In the genomic region with DNA sequence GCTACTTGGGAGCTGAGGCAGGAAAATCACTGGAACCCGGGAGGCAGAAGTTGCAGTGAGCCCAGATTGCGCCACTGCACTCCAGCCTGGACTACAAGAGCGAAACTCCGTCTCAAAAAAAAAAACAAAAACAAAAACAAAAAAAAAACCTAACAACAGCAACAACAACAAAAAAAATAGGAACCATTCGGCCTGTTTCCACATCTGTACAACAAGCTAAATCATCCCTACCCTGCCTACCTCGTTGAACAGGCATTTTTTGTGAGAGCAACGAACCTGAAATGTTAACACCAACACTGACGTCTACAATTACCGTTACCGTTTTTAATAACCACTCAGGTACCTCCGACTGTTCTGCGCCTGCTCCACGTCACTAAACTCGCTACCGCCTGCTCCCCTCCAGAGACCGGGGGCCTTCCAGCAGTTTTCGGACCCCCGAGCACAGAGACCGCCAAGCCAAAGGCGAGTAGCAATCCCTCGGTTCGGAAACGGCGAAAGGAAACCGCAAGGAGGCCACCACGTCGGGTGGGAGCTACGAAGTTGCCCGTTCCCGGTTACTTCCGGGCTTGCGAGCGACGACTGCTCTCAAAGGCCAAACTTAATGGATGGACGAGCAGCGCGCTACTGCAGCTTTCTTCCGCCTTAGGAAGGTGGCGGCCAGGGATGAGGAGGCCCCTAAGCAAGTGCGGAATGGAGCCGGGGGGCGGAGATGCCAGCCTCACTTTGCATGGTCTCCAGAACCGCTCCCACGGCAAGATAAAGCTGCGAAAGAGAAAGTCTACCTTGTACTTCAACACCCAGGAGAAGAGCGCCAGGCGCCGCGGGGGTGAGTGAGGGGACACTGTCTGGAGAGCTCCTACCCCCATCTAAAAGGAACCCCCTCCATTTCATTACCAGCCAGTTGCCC, we compare ENCODE assay signal across 7 cellular contexts. TPM values are rescaled to one million over a fixed set of nuclear protein-coding genes. Genes with fewer than 3 reads are reported as not detected.
DNase-seq lines count a peak whose midpoint lies in the region; ATAC-seq, FAIRE-seq and TF ChIP-seq lines count a peak whose summit lies in the region.

TSS of gene PIGB (plus strand) at position 635 of the 907 bp plus-strand sequence. CDS start at position 664, 29 bp downstream.
A gene with protein sequence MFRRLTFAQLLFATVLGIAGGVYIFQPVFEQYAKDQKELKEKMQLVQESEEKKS (minus strand): TSS at position 536 of the 907 bp plus-strand sequence. CDS start 1,331 bp downstream, outside the sequence.

- peaks cover 2% of the 10 kb centered on the region for H3K36me3 Mint-ChIP-seq in astrocyte (ENCODE audit: low read depth, unreplicated experiment)

- peak within 1 kb of the TSS; percentile 96 for H3K27ac ChIP-seq in astrocyte (ENCODE audit: low read depth, low read length)

- peaks cover 6% of the 10 kb centered on the region for H3K4me1 Mint-ChIP-seq in astrocyte (ENCODE audit: low read depth, unreplicated experiment)

- no peaks in the 10 kb centered on the region for H3K27me3 ChIP-seq in astrocyte (ENCODE audit: insufficient read depth, low read length)

- H3K4me3 ChIP-seq in astrocyte (ENCODE audit: insufficient read depth, low read depth, low read length) (peak within 1 kb of the TSS; percentile 100), retinal pigment epithelial cell (ENCODE audit: low read length) (peak within 1 kb of the TSS; percentile 97)

- H3K4me3 Mint-ChIP-seq in astrocyte (ENCODE audit: unreplicated experiment) = peak within 1 kb of the TSS; percentile 96

- H2AFZ ChIP-seq in astrocyte (ENCODE audit: low read depth, low read length) = peak within 1 kb of the TSS; percentile 99

- H4K20me1 ChIP-seq in astrocyte (ENCODE audit: insufficient read depth, low read length) = no peaks in the 10 kb centered on the region

- peaks cover 2% of the 10 kb centered on the region for H3K9me3 Mint-ChIP-seq in astrocyte (ENCODE audit: unreplicated experiment)

- H3K27ac Mint-ChIP-seq in astrocyte (ENCODE audit: unreplicated experiment) = peak within 1 kb of the TSS; percentile 98

- FAIRE-seq in GM18507 (lab: Jason Lieb, UNC) (peak; percentile 87), astrocyte (lab: Jason Lieb, UNC) (no peak)

- H3K4me2 ChIP-seq in astrocyte (ENCODE audit: low read length) = peak within 1 kb of the TSS; percentile 87

- H3K36me3 ChIP-seq in astrocyte (ENCODE audit: insufficient read depth, low read length) = no peaks in the 10 kb centered on the region

- H3K27me3 Mint-ChIP-seq in astrocyte (ENCODE audit: low read depth, unreplicated experiment) = no peaks in the 10 kb centered on the region

- H3K79me2 ChIP-seq in astrocyte (ENCODE audit: insufficient read depth, low read length) = peaks cover 42% of the 10 kb centered on the region

- H3K4me1 ChIP-seq in astrocyte (ENCODE audit: insufficient read depth, low read length) = peaks cover 15% of the 10 kb centered on the region

- TF ChIP-seq CTCF in astrocyte (IDR thresholded peaks at IDR 0.05; ENCODE audit: insufficient read depth, low read depth, low read length) = no peak
- peak; percentile 2 for TF ChIP-seq CTCF in retinal pigment epithelial cell (conservative IDR thresholded peaks at IDR 0.05; ENCODE audit: low read depth, low read length)

- peak; percentile 93 for ATAC-seq in HG02970 (IDR thresholded peaks at IDR 0.05; ENCODE audit: low FRiP score, unreplicated experiment)

- H3K9ac ChIP-seq in astrocyte (ENCODE audit: low read length) = peak within 1 kb of the TSS; percentile 99

- no peaks in the 10 kb centered on the region for H3K9me3 ChIP-seq in astrocyte (ENCODE audit: insufficient read depth, low read depth, low read length)

- DNase-seq in GM18507 (ENCODE audit: extremely low spot score, insufficient read length, low read depth) (peak; percentile 71), NCI-H187 treated with DMSO at 0.1 percent for 48 hours (lab: John Stamatoyannopoulos, UW) (peak; percentile 14), T-helper 22 cell (ENCODE audit: low read depth) (peak; percentile 65), astrocyte (ENCODE audit: low read depth) (peak; percentile 84), hippocampal formation (lab: John Stamatoyannopoulos, UW) (peak; percentile 53 to 73), retinal pigment epithelial cell (ENCODE audit: low read depth) (peak; percentile 65)

RNA-seq across cellular contexts. Expression of gene PIGB, which starts in this region (rescaled TPM):
- total RNA-seq in astrocyte = 10.6 and 13.6 TPM in 2 replicates

RNA-seq across cellular contexts. Expression of the second gene that starts in this region (rescaled TPM):
- total RNA-seq in astrocyte = 8.9 and 9.5 TPM in 2 replicates

Comparison
In these comparisons a context has a peak if more than half of its experiments do, and no peak if none do; other contexts are left out.
1. Peak in every context shown above with its lines: DNase-seq, ATAC-seq, H3K4me3 ChIP-seq and H3K27ac ChIP-seq.
2. DNase-seq: peak in every context shown above with its lines; median percentile 84 in astrocyte; 71 in GM18507; 65 in T-helper 22 cell; 65 in retinal pigment epithelial cell; 63 in hippocampal formation; 14 in NCI-H187 treated with DMSO at 0.1 percent for 48 hours.